ENCODE assay signal across 18 cellular contexts in the genomic region with DNA sequence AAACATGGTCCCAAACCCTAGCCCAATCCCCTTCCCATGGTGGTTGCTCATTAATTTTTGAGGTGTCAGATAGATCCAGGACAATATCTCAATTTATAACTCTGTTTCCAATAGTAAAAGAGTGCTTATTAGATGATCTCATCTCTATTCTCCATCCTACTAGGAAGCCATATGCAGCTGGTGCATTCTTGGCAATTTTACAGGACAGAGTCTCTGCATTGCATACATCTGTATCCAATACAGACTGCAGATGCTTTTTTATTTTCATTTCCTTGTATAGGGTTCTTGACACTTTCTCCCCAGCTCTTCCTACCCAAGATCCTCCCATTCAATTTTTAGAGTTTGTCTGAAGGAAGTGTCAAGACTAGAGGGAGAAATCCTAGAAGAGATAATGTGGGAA.
DNase-seq lines count a peak whose midpoint lies in the region; ATAC-seq and TF ChIP-seq lines count a peak whose summit lies in the region.
"Had no signal": no experiment of that assay in that cellular context is flagged by ENCODE, and none has a peak within 500 bp of the region (broad histone marks: within the 10 kb centered on the region; RNA-seq: fewer than 3 reads in every experiment).

No MANE protein-coding gene starts in this region.

- H3K27me3 Mint-ChIP-seq in nephron (ENCODE audit: low read depth) (no peaks in the 10 kb centered on the region), type B pancreatic cell (no peaks in the 10 kb centered on the region)

- H3K27ac Mint-ChIP-seq in nephron: peak overlapping the region in 2 of 3 experiments; percentile 2 to 28
- H3K27ac Mint-ChIP-seq in type B pancreatic cell: no peak overlapping the region
- H3K27ac Mint-ChIP-seq: activated T-helper 17 cell treated with anti-CD3 and anti-CD28 coated beads, Interleukin-2, amount 50 U/mL, for 72 hours had no signal

- H3K4me2 ChIP-seq in GM23248 (ENCODE audit: unreplicated experiment): no peak overlapping the region

- no peak overlapping the region for H3K9ac ChIP-seq in GM23248

- H3K36me3 ChIP-seq in GM23248 (ENCODE audit: low read depth): no peaks in the 10 kb centered on the region
- H3K36me3 ChIP-seq: gastrocnemius medialis had no signal

- H3K27me3 ChIP-seq in GM23248 (replicated peaks; ENCODE audit: insufficient read depth): no peaks in the 10 kb centered on the region
- H3K27me3 ChIP-seq: gastrocnemius medialis, testis had no signal

- peaks cover 19% of the 10 kb centered on the region for H3K4me1 ChIP-seq in GM23248 (ENCODE audit: insufficient read depth)
- H3K4me1 ChIP-seq: gastrocnemius medialis, psoas muscle, testis had no signal

- DNase-seq in GM23248 (peak; percentile 52), NCI-H446 (lab: John Stamatoyannopoulos, UW) (peak; percentile 2 to 53), dedifferentiated amniotic fluid mesenchymal stem cell (ENCODE audit: extremely low spot score) (peak; percentile 63), type B pancreatic cell (ENCODE audit: extremely low spot score, unreplicated experiment) (no peak), UCSD-AML1 (lab: John Stamatoyannopoulos, UW; ENCODE audit: unreplicated experiment) (no peak)
- DNase-seq: activated CD4-positive, CD25-positive, alpha-beta regulatory T cell; amniotic stem cell; C1 segment of cervical spinal cord; gastrocnemius medialis; NCI-H1417 treated with DMSO at 0.1 percent for 48 hours; NCI-H524; psoas muscle; SHP77 treated with DMSO at 0.1 percent for 48 hours; testis had no signal

- H3K4me3 ChIP-seq in GM23248: no peak overlapping the region
- H3K4me3 ChIP-seq: gastrocnemius medialis, psoas muscle, testis had no signal

- H4K20me1 ChIP-seq in GM23248 (ENCODE audit: insufficient read depth): no peaks in the 10 kb centered on the region

- H3K79me2 ChIP-seq in GM23248 (ENCODE audit: insufficient read depth): no peaks in the 10 kb centered on the region

- H3K9me2 ChIP-seq in GM23248 (ENCODE audit: insufficient read depth): no peaks in the 10 kb centered on the region

- no peak for ATAC-seq in HG02798 (IDR thresholded peaks at IDR 0.05; ENCODE audit: poor library complexity, unreplicated experiment)
- ATAC-seq: activated T-helper 17 cell treated with anti-CD3 and anti-CD28 coated beads, Interleukin-2, amount 50 U/mL, for 72 hours; gastrocnemius medialis; psoas muscle had no signal

- peaks cover 14% of the 10 kb centered on the region for H3F3A ChIP-seq in GM23248 (ENCODE audit: insufficient read depth)

- in situ Hi-C loops in GM23248 (cut with MboI): loop anchor here (25.0 kb wide), 1 partner anchor 453 kb away; no protein-coding TSS in a partner anchor

- no peaks in the 10 kb centered on the region for H3K9me3 ChIP-seq in GM23248 (ENCODE audit: low read depth)
- H3K9me3 ChIP-seq: gastrocnemius medialis, psoas muscle, testis had no signal

- H3K9me3 Mint-ChIP-seq in nephron (no peaks in the 10 kb centered on the region), type B pancreatic cell (peaks cover 4% of the 10 kb centered on the region)
- H3K9me3 Mint-ChIP-seq: activated T-helper 17 cell treated with anti-CD3 and anti-CD28 coated beads, Interleukin-2, amount 50 U/mL, for 72 hours had no signal

- H3K36me3 Mint-ChIP-seq in nephron (ENCODE audit: low read depth) (peaks cover 3% of the 10 kb centered on the region), type B pancreatic cell (no peaks in the 10 kb centered on the region)

- no peak overlapping the region for H2AFZ ChIP-seq in GM23248

- TF ChIP-seq CTCF in nephron (IDR thresholded peaks at IDR 0.05; ENCODE audit: unreplicated experiment in 3 of 3): no peak
- no peak for TF ChIP-seq CTCF in type B pancreatic cell (conservative IDR thresholded peaks at IDR 0.05)

- H3K4me1 Mint-ChIP-seq in nephron: peaks cover 5% of the 10 kb centered on the region
- peaks cover 10% of the 10 kb centered on the region for H3K4me1 Mint-ChIP-seq in type B pancreatic cell (ENCODE audit: unreplicated experiment)
- H3K4me1 Mint-ChIP-seq: activated T-helper 17 cell treated with anti-CD3 and anti-CD28 coated beads, Interleukin-2, amount 50 U/mL, for 72 hours; neural crest cell had no signal

- H3K4me3 Mint-ChIP-seq in nephron (no peak overlapping the region), type B pancreatic cell (no peak overlapping the region)
- H3K4me3 Mint-ChIP-seq: activated T-helper 17 cell treated with anti-CD3 and anti-CD28 coated beads, Interleukin-2, amount 50 U/mL, for 72 hours; neural crest cell had no signal

- H3K27ac ChIP-seq in GM23248: no peak overlapping the region
- H3K27ac ChIP-seq: gastrocnemius medialis, psoas muscle, testis had no signal

Comparison
In these comparisons a context has a peak if more than half of its experiments do, and no peak if none do; other contexts are left out.
1. DNase-seq: peak in GM23248 (single experiment), NCI-H446 (2 of 2) and dedifferentiated amniotic fluid mesenchymal stem cell (single experiment); none in type B pancreatic cell (single experiment) and UCSD-AML1 (single experiment).